Comparison of ENCODE assay signal across 8 cellular contexts in genomic region chr7:131859162-131859821, GRCh38.
A peak's percentile ranks its signal among the peaks of the same experiment; 100 is the strongest.
DNase-seq lines count a peak whose midpoint lies in the region; ATAC-seq lines count a peak whose summit lies in the region.

No MANE protein-coding gene starts in this region.

- no peaks in the 10 kb centered on the region for H3K4me1 ChIP-seq in right cardiac atrium (ENCODE audit: control insufficient read depth, insufficient read depth, low read length)

- H3K27me3 ChIP-seq in right cardiac atrium (ENCODE audit: control insufficient read depth, insufficient read depth): no peaks in the 10 kb centered on the region

- peak; percentile 90 for ATAC-seq in GM19467 (IDR thresholded peaks at IDR 0.05; ENCODE audit: unreplicated experiment)
- ATAC-seq in right cardiac atrium: peak; percentile 75 to 93
- ATAC-seq in GM18873 (IDR thresholded peaks at IDR 0.05; ENCODE audit: low FRiP score, unreplicated experiment): no peak

- intact Hi-C loops in right cardiac atrium (cut with DNase I): no loop called here

- no peak overlapping the region for H3K4me3 ChIP-seq in right cardiac atrium (ENCODE audit: low read length)

- H3K9me3 ChIP-seq in right cardiac atrium (ENCODE audit: control insufficient read depth, low read length): no peaks in the 10 kb centered on the region

- no peak overlapping the region for H3K27ac ChIP-seq in right cardiac atrium (ENCODE audit: low read length)

- DNase-seq in DMS 273 (lab: John Stamatoyannopoulos, UW; ENCODE audit: unreplicated experiment) (peak; percentile 85), HUDEP-2 (lab: John Stamatoyannopoulos, UW; ENCODE audit: unreplicated experiment in 76 of 76) (peak in 41 of 76 experiments; percentile 1 to 57 (median 12)), RKO (ENCODE audit: low spot score) (peak; percentile 68), amniotic epithelial cell (ENCODE audit: low read depth) (peak; percentile 39), right cardiac atrium (peak; percentile 59 to 86 (median 61)), retina (peak; percentile 81)

- 16% methylated on average over 6 of the region's 6 CpGs for WGBS in right cardiac atrium

Comparison
In these comparisons a context has a peak if more than half of its experiments do, and no peak if none do; other contexts are left out.
1. DNase-seq: peak in every context shown above with its lines; median percentile 85 in DMS 273; 81 in retina; 68 in RKO; 61 in right cardiac atrium; 39 in amniotic epithelial cell; 12 in HUDEP-2.